ENCODE assay signal across 8 cellular contexts in the genomic region with DNA sequence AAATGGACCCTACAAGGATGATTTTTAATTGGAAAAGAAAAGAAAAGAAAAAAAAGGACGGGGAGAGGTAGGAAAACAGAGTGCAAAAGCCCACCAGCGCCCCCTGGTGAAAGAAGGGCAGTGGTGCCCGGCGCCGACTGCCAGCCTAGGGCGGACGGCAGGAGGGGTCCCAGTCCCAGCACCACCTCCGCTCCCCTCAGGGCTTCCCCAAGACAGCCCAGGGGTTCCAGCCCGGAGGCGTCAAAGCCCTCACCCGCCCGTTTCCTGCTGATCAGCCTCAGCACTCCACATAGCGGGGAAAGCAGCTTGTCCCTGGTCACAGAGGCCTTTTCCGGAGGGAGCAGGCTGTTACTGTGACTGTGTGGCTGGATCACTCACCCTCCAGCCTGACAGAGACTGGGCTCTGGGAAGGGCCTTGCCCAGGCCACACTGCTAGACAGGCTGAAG.
DNase-seq lines count a peak whose midpoint lies in the region; ATAC-seq, FAIRE-seq and TF ChIP-seq lines count a peak whose summit lies in the region.

No MANE protein-coding gene starts in this region.

- intact Hi-C loops in posterior cingulate gyrus (cut with DNase I), result loop anchor here (1.0 to 10.0 kb wide), 3 partner anchors 336 to 726 kb away; a partner anchor contains a TSS

- peaks cover 18% of the 10 kb centered on the region for H3K27me3 Mint-ChIP-seq in activated T-cell treated with anti-CD3 and anti-CD28 coated beads, Interleukin-2, amount 50 U/mL, for 24 hours

- ATAC-seq in GM21360 (IDR thresholded peaks at IDR 0.05; ENCODE audit: unreplicated experiment) (no peak), HG03175 (IDR thresholded peaks at IDR 0.05; ENCODE audit: unreplicated experiment) (no peak)

- no peak overlapping the region for H3K27ac Mint-ChIP-seq in activated T-cell treated with anti-CD3 and anti-CD28 coated beads, Interleukin-2, amount 50 U/mL, for 24 hours

- no peaks in the 10 kb centered on the region for H3K36me3 Mint-ChIP-seq in activated T-cell treated with anti-CD3 and anti-CD28 coated beads, Interleukin-2, amount 50 U/mL, for 24 hours (ENCODE audit: low read depth)

- DNase-seq in DMS 273 treated with DMSO at 0.1 percent for 48 hours (lab: John Stamatoyannopoulos, UW) (peak; percentile 23), H54 (ENCODE audit: insufficient read length, low spot score) (peak; percentile 67), NCI-H345 (lab: John Stamatoyannopoulos, UW) (peak; percentile 51), glomerular visceral epithelial cell (ENCODE audit: extremely low spot score) (peak; percentile 66), posterior cingulate gyrus (peak; percentile 47 to 93 (median 74))
- peak; percentile 58 for DNase-seq in activated T-cell treated with anti-CD3 and anti-CD28 coated beads, Interleukin-2, amount 50 U/mL, for 24 hours

- TF ChIP-seq POLR2A in H54 (IDR thresholded peaks at IDR 0.05; ENCODE audit: low read depth, low read length), result no peak

- H3K4me1 Mint-ChIP-seq in activated T-cell treated with anti-CD3 and anti-CD28 coated beads, Interleukin-2, amount 50 U/mL, for 24 hours (ENCODE audit: low read depth), result no peaks in the 10 kb centered on the region

- no peak for FAIRE-seq in H54 (lab: Jason Lieb, UNC)

- H3K4me3 Mint-ChIP-seq in activated T-cell treated with anti-CD3 and anti-CD28 coated beads, Interleukin-2, amount 50 U/mL, for 24 hours, result no peak overlapping the region

- no peaks in the 10 kb centered on the region for H3K9me3 Mint-ChIP-seq in activated T-cell treated with anti-CD3 and anti-CD28 coated beads, Interleukin-2, amount 50 U/mL, for 24 hours

Comparison
In these comparisons a context has a peak if more than half of its experiments do, and no peak if none do; other contexts are left out.
1. DNase-seq: peak in every context shown above with its lines; median percentile 74 in posterior cingulate gyrus; 67 in H54; 66 in glomerular visceral epithelial cell; 58 in activated T-cell treated with anti-CD3 and anti-CD28 coated beads, Interleukin-2, amount 50 U/mL, for 24 hours; 51 in NCI-H345; 23 in DMS 273 treated with DMSO at 0.1 percent for 48 hours.